Comparison of ENCODE assay signal across 8 cellular contexts in the genomic region with DNA sequence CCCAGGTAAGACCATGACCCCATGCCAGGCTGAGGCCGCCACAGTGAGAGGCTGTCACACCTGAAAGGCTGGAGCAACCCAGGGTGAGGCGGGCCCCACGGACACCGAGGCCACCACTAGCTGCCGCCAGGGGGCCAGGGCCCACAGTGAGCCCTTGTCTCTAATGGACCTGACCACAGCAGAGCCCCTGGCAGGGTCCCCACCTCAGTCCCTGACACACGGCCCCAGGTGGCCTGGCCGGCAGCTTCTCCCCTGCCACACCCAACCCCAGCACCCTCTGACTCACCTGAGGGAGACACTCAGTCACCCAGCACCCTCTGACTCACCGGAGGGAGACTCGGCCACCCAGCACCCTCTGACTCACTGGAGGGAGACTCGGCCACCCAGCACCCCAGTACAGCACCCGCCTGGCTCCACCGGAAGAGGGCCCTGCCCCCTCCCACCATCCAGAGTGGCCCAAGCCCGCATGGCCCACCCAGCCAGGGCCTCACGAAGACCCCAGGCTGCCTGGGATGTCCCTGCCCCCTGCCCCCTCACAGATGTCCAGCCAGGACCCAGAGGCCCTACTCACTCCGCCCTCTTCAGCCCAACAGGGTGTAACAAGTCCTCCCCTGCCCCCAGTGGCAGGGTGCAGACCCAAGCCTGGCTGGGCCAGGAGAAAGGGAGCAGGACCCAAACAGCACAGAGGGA. TPM values are rescaled to one million over a fixed set of nuclear protein-coding genes. Genes with fewer than 3 reads are reported as not detected.
DNase-seq lines count a peak whose midpoint lies in the region; ATAC-seq and TF ChIP-seq lines count a peak whose summit lies in the region.

No MANE protein-coding gene starts in this region.

- H4K8ac ChIP-seq in mesendoderm (ENCODE audit: low read depth, low read length): no peak overlapping the region

- in situ Hi-C loops in gastrocnemius medialis (cut with MboI; ENCODE audit: low sequenced_read_pairs in 4 of 4): no loop called here

- no peaks in the 10 kb centered on the region for H4K20me1 ChIP-seq in PC-3 (ENCODE audit: low read length)

- no peak overlapping the region for H2BK120ac ChIP-seq in mesendoderm (ENCODE audit: low read depth, low read length)

- H3K4me2 ChIP-seq in PC-3 (ENCODE audit: low read length) (peak overlapping the region; percentile 98), mesendoderm (ENCODE audit: low read length) (no peak overlapping the region)

- no peak overlapping the region for H2AFZ ChIP-seq in PC-3 (ENCODE audit: low read length)

- H3K4me3 ChIP-seq in PC-3 (ENCODE audit: low read length) (peak overlapping the region; percentile 91), choroid plexus epithelial cell (ENCODE audit: low read depth, low read length) (no peak overlapping the region), gastrocnemius medialis (peak overlapping the region; percentile 14 to 59 (median 36)), mesendoderm (ENCODE audit: low read length) (no peak overlapping the region)

- peaks cover 78% of the 10 kb centered on the region for H3K79me2 ChIP-seq in PC-3 (ENCODE audit: low read length)
- H3K79me2 ChIP-seq in mesendoderm (ENCODE audit: control insufficient read depth, insufficient read depth, low read length): peaks cover 16% of the 10 kb centered on the region

- no peak overlapping the region for H3K18ac ChIP-seq in mesendoderm (ENCODE audit: low read length)

- H3K56ac ChIP-seq in mesendoderm (ENCODE audit: low read length): no peak overlapping the region

- no peak overlapping the region for H3K23ac ChIP-seq in mesendoderm (ENCODE audit: low read length)

- no peak overlapping the region for H2AK5ac ChIP-seq in mesendoderm (ENCODE audit: low read length)

- peak overlapping the region; percentile 97 for H3K27ac ChIP-seq in PC-3 (ENCODE audit: low read length)
- H3K27ac ChIP-seq in gastrocnemius medialis: peak overlapping the region; percentile 96 to 99 (median 98)
- no peak overlapping the region for H3K27ac ChIP-seq in mesendoderm (ENCODE audit: low read depth, low read length)

- peak; percentile 20 to 66 for TF ChIP-seq POLR2A in gastrocnemius medialis (IDR thresholded peaks at IDR 0.05)

- no peak overlapping the region for H4K5ac ChIP-seq in mesendoderm (ENCODE audit: low read length)

- no peaks in the 10 kb centered on the region for H3K9me2 ChIP-seq in PC-3 (replicated peaks; ENCODE audit: low read length)

- peak overlapping the region; percentile 93 for H3K9ac ChIP-seq in PC-3 (ENCODE audit: low read length)
- H3K9ac ChIP-seq in mesendoderm (ENCODE audit: low read length): no peak overlapping the region

- ATAC-seq in PC-3 (peak; percentile 51), gastrocnemius medialis (peak; percentile 27 to 35), GM18873 (IDR thresholded peaks at IDR 0.05; ENCODE audit: low FRiP score, unreplicated experiment) (no peak)

- BruUV-seq in PC-3 (replicated peaks; lab: Mats Ljungman, UMichigan): no TSS peak

- DNase-seq in GM03348 (ENCODE audit: low spot score): peak; percentile 76
- DNase-seq in PC-3: peak; percentile 100
- DNase-seq in choroid plexus epithelial cell (ENCODE audit: low read depth): peak; percentile 51
- peak; percentile 87 to 92 for DNase-seq in gastrocnemius medialis
- no peak for DNase-seq in UCSD-AML1 (lab: John Stamatoyannopoulos, UW; ENCODE audit: unreplicated experiment)
- no peak for DNase-seq in NCI-H345 treated with DMSO at 0.1 percent for 48 hours (lab: John Stamatoyannopoulos, UW; ENCODE audit: unreplicated experiment)
- DNase-seq in mesendoderm: no peak

- H3K4ac ChIP-seq in mesendoderm (ENCODE audit: low read depth, low read length): no peak overlapping the region

- peaks cover 45% of the 10 kb centered on the region for H3K4me1 ChIP-seq in PC-3 (ENCODE audit: insufficient read depth, low read length)
- peaks cover 53 to 67% of the 10 kb centered on the region in 2 donors for H3K4me1 ChIP-seq in gastrocnemius medialis
- peaks cover 2% of the 10 kb centered on the region for H3K4me1 ChIP-seq in mesendoderm (ENCODE audit: control insufficient read depth, low read depth, low read length)

- H3K36me3 ChIP-seq in PC-3 (ENCODE audit: low read depth, low read length) (peaks cover 30% of the 10 kb centered on the region; the same call in 1 of the 2 replicates), gastrocnemius medialis (peaks cover 0 to 19% of the 10 kb centered on the region in 2 donors), mesendoderm (ENCODE audit: control insufficient read depth, insufficient read depth, low read length) (peaks cover 7% of the 10 kb centered on the region)

- H3K79me1 ChIP-seq in mesendoderm (ENCODE audit: low read length): peaks cover 13% of the 10 kb centered on the region

- POLR2A ChIA-PET in PC-3 (lab: Charles Lee; ENCODE audit: unreplicated experiment): no interaction called here

- H2BK15ac ChIP-seq in mesendoderm (replicated peaks; ENCODE audit: low read depth): no peak overlapping the region

- H3K27me3 ChIP-seq in PC-3 (ENCODE audit: low read length): no peaks in the 10 kb centered on the region
- no peaks in the 10 kb centered on the region for H3K27me3 ChIP-seq in gastrocnemius medialis
- no peaks in the 10 kb centered on the region for H3K27me3 ChIP-seq in mesendoderm (ENCODE audit: insufficient read depth, low read length, poor library complexity)

- no CpG with 5 or more reads among the region's 15 CpGs for WGBS in mesendoderm (ENCODE audit: extremely low coverage, insufficient coverage, low lambda C conversion rate)

- TF ChIP-seq CTCF in PC-3 (conservative IDR thresholded peaks at IDR 0.05; ENCODE audit: low read depth, low read length) (peak; percentile 76), choroid plexus epithelial cell (conservative IDR thresholded peaks at IDR 0.05; ENCODE audit: low read depth, low read length) (peak; percentile 60), gastrocnemius medialis (IDR thresholded peaks at IDR 0.05 in 4 of 5, conservative IDR thresholded peaks at IDR 0.05 in 1 of 5) (peak; percentile 0 to 57 (median 35))

- H3K9me3 ChIP-seq in PC-3 (ENCODE audit: low read length) (no peaks in the 10 kb centered on the region), gastrocnemius medialis (no peaks in the 10 kb centered on the region)

- H3F3A ChIP-seq in PC-3 (ENCODE audit: low read length, unreplicated experiment): no peaks in the 10 kb centered on the region

- intact Hi-C loops in PC-3 (cut with micrococcal nuclease): loop anchor here (1.0 to 2.0 kb wide), 4 partner anchors 14 to 30 kb away; a partner anchor contains a TSS
- intact Hi-C loops in gastrocnemius medialis (cut with DNase I; ENCODE audit: low total_unique reads): loop anchor here (1.0 to 5.0 kb wide), 3 partner anchors 37 to 363 kb away; a partner anchor contains a TSS

- CTCF ChIA-PET in PC-3 (lab: Charles Lee): interaction anchor here (0.6 kb wide), 1 partner anchor 18 kb away, joined by 4 read pairs; no protein-coding TSS in a partner anchor

- no peak overlapping the region for H2BK5ac ChIP-seq in mesendoderm (ENCODE audit: low read length)

RNA-seq across cellular contexts. Expression of a gene that starts 4.4 kb away (rescaled TPM):
- total RNA-seq in PC-3 (2014; rRNA removed): 626 and 813 TPM in 2 replicates
- total RNA-seq in gastrocnemius medialis: 100 to 1,000 TPM; 196 to 311 (median 258) TPM
- polyA plus RNA-seq in mesendoderm (2013, experiment 1 of 2): 25.1 TPM
- 25.4 TPM for polyA plus RNA-seq in mesendoderm (2013, experiment 2 of 2)

RNA-seq across cellular contexts. Expression of a gene that starts 13.5 kb away (rescaled TPM):
- 25.3 and 29.0 TPM in 2 replicates for total RNA-seq in PC-3 (2014; rRNA removed)
- 10 to 100 TPM; 13.9 to 41.9 (median 34.2) TPM for total RNA-seq in gastrocnemius medialis
- polyA plus RNA-seq in mesendoderm (2013, experiment 1 of 2): 5.1 TPM
- 4.6 TPM for polyA plus RNA-seq in mesendoderm (2013, experiment 2 of 2)

RNA-seq across cellular contexts. Expression of a gene that starts 13.7 kb away (rescaled TPM):
- 1.9 and 4.3 TPM in 2 replicates for total RNA-seq in PC-3 (2014; rRNA removed)
- under 1 TPM in 2 of 4 donors, not detected in 2; 0.20 to 0.44 TPM for total RNA-seq in gastrocnemius medialis
- polyA plus RNA-seq in mesendoderm (2013, experiment 1 of 2): 0.03 TPM
- polyA plus RNA-seq in mesendoderm (2013, experiment 2 of 2): 0.04 TPM

RNA-seq across cellular contexts. Expression of a gene that starts 20.2 kb away (rescaled TPM):
- total RNA-seq in PC-3 (2014; rRNA removed) (141 and 168 TPM in 2 replicates), gastrocnemius medialis (10 to 100 TPM; 22.7 to 64.9 (median 34.0) TPM)
- polyA plus RNA-seq in mesendoderm (2013, experiment 1 of 2): 7.5 TPM
- 7.1 TPM for polyA plus RNA-seq in mesendoderm (2013, experiment 2 of 2)

RNA-seq across cellular contexts. Expression of a gene that starts 20.4 kb away (rescaled TPM):
- 254 and 324 TPM in 2 replicates for total RNA-seq in PC-3 (2014; rRNA removed)
- total RNA-seq in gastrocnemius medialis: 10 to 100 TPM; 74.0 to 94.4 (median 84.7) TPM
- polyA plus RNA-seq in mesendoderm (2013, experiment 1 of 2): 75.3 TPM
- 73.8 TPM for polyA plus RNA-seq in mesendoderm (2013, experiment 2 of 2)

Comparison
In these comparisons a context has a peak if more than half of its experiments do, and no peak if none do; other contexts are left out.
1. DNase-seq: peak in GM03348 (single experiment), PC-3 (single experiment), choroid plexus epithelial cell (single experiment) and gastrocnemius medialis (2 of 2); none in UCSD-AML1 (single experiment), NCI-H345 treated with DMSO at 0.1 percent for 48 hours (single experiment) and mesendoderm (single experiment).
2. H3K4me3 ChIP-seq: peak in PC-3 (single experiment) and gastrocnemius medialis (4 of 4); none in choroid plexus epithelial cell (single experiment) and mesendoderm (single experiment).
3. Peak in every context shown above with its lines, with median percentiles within 50 percentile points of each other: CTCF ChIP-seq.